Comparison of ENCODE assay signal across 9 cellular contexts in the genomic region with DNA sequence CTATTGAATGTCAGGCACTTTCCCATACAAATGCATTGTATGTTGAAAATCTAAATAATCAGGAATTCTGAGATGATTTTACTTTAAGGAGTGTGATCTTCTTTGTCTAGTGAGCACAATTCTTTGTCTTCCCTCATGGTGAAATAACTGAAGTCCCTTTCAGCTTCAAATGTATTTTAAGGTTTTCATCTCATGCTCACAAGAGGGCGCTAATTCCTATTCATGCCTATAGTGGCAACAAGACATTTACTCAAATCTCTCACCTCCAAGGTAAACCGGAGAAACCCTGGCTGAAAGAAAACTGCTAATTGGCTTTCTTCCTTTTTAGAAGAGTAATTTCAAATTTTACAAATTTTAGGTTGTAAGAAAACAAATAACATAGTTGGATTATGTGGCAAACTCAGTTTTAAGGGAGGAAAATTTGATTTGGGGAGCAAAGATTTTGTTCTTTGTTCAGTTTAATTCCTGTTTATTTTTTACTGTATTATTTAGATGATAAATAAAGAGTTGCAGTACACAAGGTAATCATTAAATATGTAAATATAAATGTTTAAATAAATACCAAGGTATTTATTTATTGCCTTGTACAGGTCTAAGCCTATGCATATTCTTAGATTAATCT.
DNase-seq lines count a peak whose midpoint lies in the region; ATAC-seq, FAIRE-seq and TF ChIP-seq lines count a peak whose summit lies in the region.
"Had no signal": no experiment of that assay in that cellular context is flagged by ENCODE, and none has a peak within 500 bp of the region (broad histone marks: within the 10 kb centered on the region; RNA-seq: fewer than 3 reads in every experiment).

No MANE protein-coding gene starts in this region.

- TF ChIP-seq POLR2A in GM12878 (IDR thresholded peaks at IDR 0.05; ENCODE audit: low read depth, low read length) = no peak

- H3K36me3 ChIP-seq in GM12878 (ENCODE audit: control insufficient read depth in 2 of 2, insufficient read depth in 2 of 2, low read length in 1 of 2) = no peaks in the 10 kb centered on the region

- FAIRE-seq in GM12878 (lab: Jason Lieb, UNC) (peak; percentile 89), islet of Langerhans (lab: Jason Lieb, UNC) (peak; percentile 95)

- no peaks in the 10 kb centered on the region for H3K9me3 ChIP-seq in GM12878 (replicated peaks; ENCODE audit: control insufficient read depth, insufficient read depth, low read length)

- peak; percentile 62 for TF ChIP-seq RAD21 in GM12878 (IDR thresholded peaks at IDR 0.05; ENCODE audit: insufficient read depth, low read depth, low read length)

- H3K36me3 Mint-ChIP-seq in activated CD4-positive, alpha-beta T cell treated with anti-CD3 and anti-CD28 coated beads, Interleukin-2, amount 10 ng/mL, durations not matched to agents 7 days and 5 days (ENCODE audit: low read depth) = no peaks in the 10 kb centered on the region
- H3K36me3 Mint-ChIP-seq: activated naive CD8-positive, alpha-beta T cell treated with anti-CD3 and anti-CD28 coated beads, Interleukin-2, amount 10 ng/mL, durations not matched to agents 7 days and 5 days had no signal

- H2AFZ ChIP-seq in GM12878 (ENCODE audit: control insufficient read depth, low read depth, low read length) = no peak overlapping the region

- peak; percentile 61 to 63 (median 62) for TF ChIP-seq CTCF in GM12878 (IDR thresholded peaks at IDR 0.05 in 2 of 3, conservative IDR thresholded peaks at IDR 0.05 in 1 of 3; ENCODE audit: control insufficient read depth in 2 of 3, extremely low read depth in 1 of 3, insufficient read depth in 1 of 3, low read depth in 3 of 3, low read length in 3 of 3)

- H3K27ac Mint-ChIP-seq in activated CD4-positive, alpha-beta T cell treated with anti-CD3 and anti-CD28 coated beads, Interleukin-2, amount 10 ng/mL, durations not matched to agents 7 days and 5 days = no peak overlapping the region
- H3K27ac Mint-ChIP-seq: activated naive CD8-positive, alpha-beta T cell treated with anti-CD3 and anti-CD28 coated beads, Interleukin-2, amount 10 ng/mL, durations not matched to agents 7 days and 5 days had no signal

- no peak overlapping the region for H3K4me3 Mint-ChIP-seq in activated CD4-positive, alpha-beta T cell treated with anti-CD3 and anti-CD28 coated beads, Interleukin-2, amount 10 ng/mL, durations not matched to agents 7 days and 5 days
- H3K4me3 Mint-ChIP-seq: activated naive CD8-positive, alpha-beta T cell treated with anti-CD3 and anti-CD28 coated beads, Interleukin-2, amount 10 ng/mL, durations not matched to agents 7 days and 5 days had no signal

- no peaks in the 10 kb centered on the region for H3K79me2 ChIP-seq in GM12878 (ENCODE audit: control insufficient read depth, insufficient read depth, low read length)

- BruUV-seq in GM12878 (replicated peaks; lab: Mats Ljungman, UMichigan) = no TSS peak

- intact Hi-C loops in GM12878 (cut with micrococcal nuclease; ENCODE audit: unreplicated experiment) = loop anchor here (1.0 to 5.0 kb wide), 6 partner anchors 134 to 641 kb away; no protein-coding TSS in a partner anchor

- H3K4me2 ChIP-seq in GM12878 (ENCODE audit: control insufficient read depth, insufficient read depth) = no peak overlapping the region

- in situ Hi-C loops in GM12878 (cut with MboI) = loop anchor here (10.0 to 25.0 kb wide), 2 partner anchors 289 to 811 kb away; no protein-coding TSS in a partner anchor

- POLR2A ChIA-PET in activated CD4-positive, alpha-beta T cell treated with anti-CD3 and anti-CD28 coated beads, Interleukin-2, amount 10 ng/mL, durations not matched to agents 7 days and 5 days (lab: Charles Lee) = no interaction called here
- POLR2A ChIA-PET in GM12878 (lab: Charles Lee) = no interaction called here

- SMC1A ChIA-PET in GM12878 (lab: Charles Lee; ENCODE audit: uncharacterized antibody, unreplicated experiment) = interaction anchor here (0.7 to 1.6 kb wide), 7 partner anchors 10 to 534 kb away, joined by 3 to 4 read pairs (median 3); no protein-coding TSS in a partner anchor

- peaks cover 5% of the 10 kb centered on the region for H3K27me3 Mint-ChIP-seq in activated CD4-positive, alpha-beta T cell treated with anti-CD3 and anti-CD28 coated beads, Interleukin-2, amount 10 ng/mL, durations not matched to agents 7 days and 5 days

- H3K27ac ChIP-seq in GM12878 (ENCODE audit: control insufficient read depth, insufficient read depth) = no peak overlapping the region

- ATAC-seq in HG03159 (IDR thresholded peaks at IDR 0.05; ENCODE audit: unreplicated experiment) = peak; percentile 82
- peak; percentile 76 for ATAC-seq in GM12878
- no peak for ATAC-seq in HG02763 (IDR thresholded peaks at IDR 0.05; ENCODE audit: unreplicated experiment)
- ATAC-seq in HG02642 (IDR thresholded peaks at IDR 0.05; ENCODE audit: poor library complexity, unreplicated experiment) = no peak

- no peak overlapping the region for H3K4me3 ChIP-seq in GM12878

- no peaks in the 10 kb centered on the region for H3K4me1 ChIP-seq in GM12878 (ENCODE audit: control insufficient read depth, insufficient read depth, low read length)

- RAD21 ChIA-PET in GM12878 (lab: Charles Lee; ENCODE audit: unreplicated experiment) = interaction anchor here (0.6 kb wide), 1 partner anchor 534 kb away, joined by 3 read pairs; no protein-coding TSS in a partner anchor

- H3K9me3 Mint-ChIP-seq in activated CD4-positive, alpha-beta T cell treated with anti-CD3 and anti-CD28 coated beads, Interleukin-2, amount 10 ng/mL, durations not matched to agents 7 days and 5 days = peaks cover 5% of the 10 kb centered on the region
- H3K9me3 Mint-ChIP-seq: activated naive CD8-positive, alpha-beta T cell treated with anti-CD3 and anti-CD28 coated beads, Interleukin-2, amount 10 ng/mL, durations not matched to agents 7 days and 5 days had no signal

- H3K4me1 Mint-ChIP-seq in activated CD4-positive, alpha-beta T cell treated with anti-CD3 and anti-CD28 coated beads, Interleukin-2, amount 10 ng/mL, durations not matched to agents 7 days and 5 days = no peaks in the 10 kb centered on the region
- H3K4me1 Mint-ChIP-seq: activated naive CD8-positive, alpha-beta T cell treated with anti-CD3 and anti-CD28 coated beads, Interleukin-2, amount 10 ng/mL, durations not matched to agents 7 days and 5 days had no signal

- CTCF ChIA-PET in activated CD4-positive, alpha-beta T cell treated with anti-CD3 and anti-CD28 coated beads, Interleukin-2, amount 10 ng/mL, durations not matched to agents 7 days and 5 days (lab: Charles Lee) = no interaction called here
- CTCF ChIA-PET in GM12878 (lab: Yijun Ruan, JAX) = interaction anchor here (0.6 to 4.9 kb wide), 12 partner anchors 9 to 986 kb away, joined by 3 to 33 read pairs (median 4); partner anchors contain the start of gene PLN

- no peak for TF ChIP-seq EP300 in GM12878 (IDR thresholded peaks at IDR 0.05; ENCODE audit: borderline replicate concordance in 1 of 2, control insufficient read depth in 1 of 2, low read depth in 2 of 2, low read length in 2 of 2)

- 0% methylated on average over 2 of the region's 2 CpGs for WGBS in GM12878 (ENCODE audit: insufficient coverage, insufficient replicate concordance, low lambda C conversion rate, missing lambda C conversion rate)

- no peaks in the 10 kb centered on the region for H3K27me3 ChIP-seq in GM12878 (replicated peaks in 1 of 2; ENCODE audit: control insufficient read depth in 2 of 2, insufficient read depth in 2 of 2, low read length in 1 of 2)

- no peak overlapping the region for H3K9ac ChIP-seq in GM12878 (ENCODE audit: control insufficient read depth, insufficient read depth, low read length)

- no peaks in the 10 kb centered on the region for H4K20me1 ChIP-seq in GM12878 (ENCODE audit: control insufficient read depth, insufficient read depth)

- peak; percentile 22 for DNase-seq in activated CD4-positive, alpha-beta T cell treated with anti-CD3 and anti-CD28 coated beads, Interleukin-2, amount 10 ng/mL, durations not matched to agents 7 days and 5 days
- no peak for DNase-seq in activated CD4-positive, alpha-beta T cell treated with anti-CD3 and anti-CD28 coated beads, Interleukin-2, amount 50 U/mL, for 4 hours
- DNase-seq in NCI-H446 treated with DMSO at 0.1 percent for 48 hours (lab: John Stamatoyannopoulos, UW) (peak; percentile 17), GM12878 (ENCODE audit: low read depth, low spot score) (no peak)
- DNase-seq: activated naive CD8-positive, alpha-beta T cell treated with anti-CD3 and anti-CD28 coated beads, Interleukin-2, amount 10 ng/mL, durations not matched to agents 7 days and 5 days had no signal

TF ChIP-seq in GM12878, 131 proteins besides CTCF, POLR2A, EP300 and RAD21:
- no peak for TF ChIP-seq ZNF592 (IDR thresholded peaks at IDR 0.05)
- TF ChIP-seq CBX3 (IDR thresholded peaks at IDR 0.05; ENCODE audit: borderline replicate concordance, low read depth) = no peak
- TF ChIP-seq SMC3 (IDR thresholded peaks at IDR 0.05; ENCODE audit: borderline replicate concordance, low read length) = peak; percentile 74

Comparison
In these comparisons a context has a peak if more than half of its experiments do, and no peak if none do; other contexts are left out.
1. DNase-seq: peak in activated CD4-positive, alpha-beta T cell treated with anti-CD3 and anti-CD28 coated beads, Interleukin-2, amount 10 ng/mL, durations not matched to agents 7 days and 5 days (single experiment) and NCI-H446 treated with DMSO at 0.1 percent for 48 hours (single experiment); none in activated CD4-positive, alpha-beta T cell treated with anti-CD3 and anti-CD28 coated beads, Interleukin-2, amount 50 U/mL, for 4 hours (0 of 2) and GM12878 (single experiment).
2. ATAC-seq: peak in HG03159 (single experiment) and GM12878 (single experiment); none in HG02763 (single experiment) and HG02642 (single experiment).